In the genomic region with DNA sequence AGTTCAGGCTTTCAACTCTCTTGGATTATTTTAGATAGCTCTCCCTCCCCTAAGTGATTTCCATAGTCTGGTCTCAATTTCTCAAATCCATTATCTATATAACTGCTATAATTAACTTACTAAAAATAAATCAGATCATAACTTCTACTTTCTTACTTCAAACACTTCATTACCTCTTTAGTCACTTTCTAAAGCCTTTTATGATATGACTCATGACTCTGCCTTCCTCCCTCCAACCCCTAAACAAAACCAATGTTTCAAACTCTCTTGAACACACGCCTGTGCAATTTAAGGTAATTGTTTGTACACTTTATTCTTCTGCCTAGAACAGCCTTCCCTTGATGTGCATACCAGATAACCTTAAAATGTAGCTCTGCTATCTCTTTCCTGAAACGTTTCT, we compare ENCODE assay signal across 10 cellular contexts.
DNase-seq lines count a peak whose midpoint lies in the region; ATAC-seq, FAIRE-seq and TF ChIP-seq lines count a peak whose summit lies in the region.
"Had no signal": no experiment of that assay in that cellular context is flagged by ENCODE, and none has a peak within 500 bp of the region (broad histone marks: within the 10 kb centered on the region; RNA-seq: fewer than 3 reads in every experiment).

No MANE protein-coding gene starts in this region.

- no peak for TF ChIP-seq RAD21 in SK-N-SH (IDR thresholded peaks at IDR 0.05; ENCODE audit: low read length)

- peaks cover 16 to 17% of the 10 kb centered on the region in 2 experiments for H3K36me3 ChIP-seq in SK-N-SH (replicated peaks in 1 of 2; ENCODE audit: control insufficient read depth in 1 of 2, insufficient read depth in 2 of 2, low read length in 1 of 2)
- no peaks in the 10 kb centered on the region for H3K36me3 ChIP-seq in mesendoderm (ENCODE audit: control insufficient read depth, insufficient read depth, low read length)
- peaks cover 0 to 4% of the 10 kb centered on the region in 2 donors for H3K36me3 ChIP-seq in small intestine (ENCODE audit: control insufficient read depth in 2 of 2, insufficient read depth in 2 of 2, low read length in 2 of 2)

- no peak for ATAC-seq in SK-N-SH treated with all-trans-retinoic acid at 6 μM for 48 hours
- peak; percentile 63 for ATAC-seq in GM21576 (IDR thresholded peaks at IDR 0.05; ENCODE audit: unreplicated experiment)

- H2AFZ ChIP-seq in SK-N-SH (ENCODE audit: low read depth) = no peak overlapping the region

- H3K9me2 ChIP-seq in SK-N-SH = no peaks in the 10 kb centered on the region

- H3K4me2 ChIP-seq in SK-N-SH = no peak overlapping the region
- no peak overlapping the region for H3K4me2 ChIP-seq in mesendoderm (ENCODE audit: low read length)

- no peak overlapping the region for H2BK15ac ChIP-seq in mesendoderm (replicated peaks; ENCODE audit: low read depth)

- H3K27me3 ChIP-seq in SK-N-SH (ENCODE audit: insufficient read depth) = no peaks in the 10 kb centered on the region
- no peaks in the 10 kb centered on the region for H3K27me3 ChIP-seq in mesendoderm (ENCODE audit: insufficient read depth, low read length, poor library complexity)
- H3K27me3 ChIP-seq in small intestine (ENCODE audit: control insufficient read depth in 2 of 2, insufficient read depth in 2 of 2, low read length in 2 of 2) = no peaks in the 10 kb centered on the region

- H3K4me3 ChIP-seq in SK-N-SH (ENCODE audit: low read depth in 2 of 2, low read length in 1 of 2) (no peak overlapping the region), mesendoderm (ENCODE audit: low read length) (no peak overlapping the region), small intestine (ENCODE audit: low read depth in 1 of 2, low read length in 2 of 2) (no peak overlapping the region)

- H3K9me3 ChIP-seq in SK-N-SH (no peaks in the 10 kb centered on the region), small intestine (ENCODE audit: control insufficient read depth, low read depth) (no peaks in the 10 kb centered on the region)

- H3K4me1 ChIP-seq in SK-N-SH (ENCODE audit: control insufficient read depth in 1 of 2, insufficient read depth in 2 of 2, low read depth in 1 of 2, low read length in 1 of 2) (no peaks in the 10 kb centered on the region; a peak in 1 of 4 replicates), mesendoderm (ENCODE audit: control insufficient read depth, low read depth, low read length) (no peaks in the 10 kb centered on the region), small intestine (ENCODE audit: control insufficient read depth in 2 of 2, insufficient read depth in 1 of 2, low read depth in 1 of 2, low read length in 1 of 2) (no peaks in the 10 kb centered on the region)

- H4K20me1 ChIP-seq in SK-N-SH (ENCODE audit: insufficient read depth) = no peaks in the 10 kb centered on the region

- H4K8ac ChIP-seq in mesendoderm (ENCODE audit: low read depth, low read length) = no peak overlapping the region

- TF ChIP-seq CTCF in SK-N-SH (IDR thresholded peaks at IDR 0.05) = no peak

- FAIRE-seq in small intestine (lab: Jason Lieb, UNC) = no peak

- no peak overlapping the region for H3K23ac ChIP-seq in mesendoderm (ENCODE audit: low read length)

- H3K79me2 ChIP-seq in SK-N-SH (ENCODE audit: insufficient read depth) (no peaks in the 10 kb centered on the region; the same call in 1 of the 2 replicates), mesendoderm (ENCODE audit: control insufficient read depth, insufficient read depth, low read length) (no peaks in the 10 kb centered on the region)

- H3K27ac ChIP-seq in SK-N-SH (ENCODE audit: low read depth in 2 of 2, low read length in 1 of 2) = no peak overlapping the region
- no peak overlapping the region for H3K27ac ChIP-seq in mesendoderm (ENCODE audit: low read depth, low read length)
- no peak overlapping the region for H3K27ac ChIP-seq in small intestine (ENCODE audit: low read depth in 1 of 2, low read length in 1 of 2)
- H3K27ac ChIP-seq: VCaP had no signal

- DNase-seq in SK-N-SH (no peak), M059J (ENCODE audit: low read depth) (peak; percentile 36), kidney glomerular epithelial cell (lab: John Stamatoyannopoulos, UW) (peak; percentile 1), cerebellum (ENCODE audit: low spot score) (no peak), mesendoderm (no peak), small intestine (no peak)
- DNase-seq: NCI-H1417 treated with DMSO at 0.1 percent for 48 hours had no signal

- H3K18ac ChIP-seq in mesendoderm (ENCODE audit: low read length) = no peak overlapping the region

- no peak overlapping the region for H4K5ac ChIP-seq in mesendoderm (ENCODE audit: low read length)

- no peak overlapping the region for H3K4ac ChIP-seq in mesendoderm (ENCODE audit: low read depth, low read length)

- no peak overlapping the region for H3K9ac ChIP-seq in SK-N-SH
- no peak overlapping the region for H3K9ac ChIP-seq in mesendoderm (ENCODE audit: low read length)

- H3K56ac ChIP-seq in mesendoderm (ENCODE audit: low read length) = no peak overlapping the region

- H2BK5ac ChIP-seq in mesendoderm (ENCODE audit: low read length) = no peak overlapping the region

- 45% methylated on average over 2 of the region's 2 CpGs for WGBS in SK-N-SH (ENCODE audit: low lambda C conversion rate)
- WGBS in mesendoderm (ENCODE audit: extremely low coverage, insufficient coverage, low lambda C conversion rate) = no CpG with 5 or more reads among the region's 2 CpGs
- 63 to 78% (median 68%) methylated on average over 2 of the region's 2 CpGs for WGBS in small intestine, 3 donors

- no peak overlapping the region for H2BK120ac ChIP-seq in mesendoderm (ENCODE audit: low read depth, low read length)

- no peaks in the 10 kb centered on the region for H3F3A ChIP-seq in SK-N-SH (replicated peaks; ENCODE audit: insufficient read depth)

- CTCF ChIA-PET in SK-N-SH (lab: Yijun Ruan, JAX) = interaction anchor here (0.8 to 1.7 kb wide), 2 partner anchors 9 to 721 kb away, joined by 3 to 4 read pairs; no protein-coding TSS in a partner anchor

- H2AK5ac ChIP-seq in mesendoderm (ENCODE audit: low read length) = no peak overlapping the region

- POLR2A ChIA-PET in SK-N-SH (lab: Yijun Ruan, JAX) = no interaction called here

- TF ChIP-seq EP300 in SK-N-SH (IDR thresholded peaks at IDR 0.05; ENCODE audit: borderline replicate concordance in 1 of 2, low read depth in 1 of 2, low read length in 1 of 2) = no peak

- no peaks in the 10 kb centered on the region for H3K79me1 ChIP-seq in mesendoderm (ENCODE audit: low read length)

TF ChIP-seq in SK-N-SH treated with all-trans-retinoic acid at 6 μM for 48 hours, 23 proteins besides CTCF, POLR2A, EP300 and RAD21:
- TF ChIP-seq RARB (CRISPR knock-in tag; IDR thresholded peaks at IDR 0.05) = no peak
- peak; percentile 77 for TF ChIP-seq ISL1 (CRISPR knock-in tag; IDR thresholded peaks at IDR 0.05)

TF ChIP-seq in SK-N-SH, 30 proteins besides CTCF, POLR2A, EP300 and RAD21:
- TF ChIP-seq TAF1 (IDR thresholded peaks at IDR 0.05; ENCODE audit: borderline replicate concordance, low read depth, low read length) (no peak), RXRA (IDR thresholded peaks at IDR 0.05; ENCODE audit: borderline replicate concordance, low read depth) (no peak), GATA2 (CRISPR knock-in tag; IDR thresholded peaks at IDR 0.05) (no peak), FOXJ3 (CRISPR knock-in tag; IDR thresholded peaks at IDR 0.05) (no peak), TCF12 (IDR thresholded peaks at IDR 0.05) (no peak)
- TF ChIP-seq, protein P1, sequence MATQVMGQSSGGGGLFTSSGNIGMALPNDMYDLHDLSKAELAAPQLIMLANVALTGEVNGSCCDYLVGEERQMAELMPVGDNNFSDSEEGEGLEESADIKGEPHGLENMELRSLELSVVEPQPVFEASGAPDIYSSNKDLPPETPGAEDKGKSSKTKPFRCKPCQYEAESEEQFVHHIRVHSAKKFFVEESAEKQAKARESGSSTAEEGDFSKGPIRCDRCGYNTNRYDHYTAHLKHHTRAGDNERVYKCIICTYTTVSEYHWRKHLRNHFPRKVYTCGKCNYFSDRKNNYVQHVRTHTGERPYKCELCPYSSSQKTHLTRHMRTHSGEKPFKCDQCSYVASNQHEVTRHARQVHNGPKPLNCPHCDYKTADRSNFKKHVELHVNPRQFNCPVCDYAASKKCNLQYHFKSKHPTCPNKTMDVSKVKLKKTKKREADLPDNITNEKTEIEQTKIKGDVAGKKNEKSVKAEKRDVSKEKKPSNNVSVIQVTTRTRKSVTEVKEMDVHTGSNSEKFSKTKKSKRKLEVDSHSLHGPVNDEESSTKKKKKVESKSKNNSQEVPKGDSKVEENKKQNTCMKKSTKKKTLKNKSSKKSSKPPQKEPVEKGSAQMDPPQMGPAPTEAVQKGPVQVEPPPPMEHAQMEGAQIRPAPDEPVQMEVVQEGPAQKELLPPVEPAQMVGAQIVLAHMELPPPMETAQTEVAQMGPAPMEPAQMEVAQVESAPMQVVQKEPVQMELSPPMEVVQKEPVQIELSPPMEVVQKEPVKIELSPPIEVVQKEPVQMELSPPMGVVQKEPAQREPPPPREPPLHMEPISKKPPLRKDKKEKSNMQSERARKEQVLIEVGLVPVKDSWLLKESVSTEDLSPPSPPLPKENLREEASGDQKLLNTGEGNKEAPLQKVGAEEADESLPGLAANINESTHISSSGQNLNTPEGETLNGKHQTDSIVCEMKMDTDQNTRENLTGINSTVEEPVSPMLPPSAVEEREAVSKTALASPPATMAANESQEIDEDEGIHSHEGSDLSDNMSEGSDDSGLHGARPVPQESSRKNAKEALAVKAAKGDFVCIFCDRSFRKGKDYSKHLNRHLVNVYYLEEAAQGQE (IDR thresholded peaks at IDR 0.05; ENCODE audit: low read depth, low read length) = no peak
- TF ChIP-seq, protein P2, sequence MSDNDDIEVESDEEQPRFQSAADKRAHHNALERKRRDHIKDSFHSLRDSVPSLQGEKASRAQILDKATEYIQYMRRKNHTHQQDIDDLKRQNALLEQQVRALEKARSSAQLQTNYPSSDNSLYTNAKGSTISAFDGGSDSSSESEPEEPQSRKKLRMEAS (IDR thresholded peaks at IDR 0.05; ENCODE audit: low read depth) = no peak
TF ChIP-seq in SK-N-SH: peak in this region for 0.

Comparison
In these comparisons a context has a peak if more than half of its experiments do, and no peak if none do; other contexts are left out.
1. DNase-seq: peak in M059J (single experiment) and kidney glomerular epithelial cell (single experiment); none in SK-N-SH (single experiment), cerebellum (single experiment), mesendoderm (single experiment) and small intestine (single experiment).